5 cellular contexts compared by ENCODE assay signal in genomic region chr11:72142086-72142485, GRCh38. TPM values are rescaled to one million over a fixed set of nuclear protein-coding genes. Genes with fewer than 3 reads are reported as not detected.
"Had no signal": no experiment of that assay in that cellular context is flagged by ENCODE, and none has a peak within 500 bp of the region (broad histone marks: within the 10 kb centered on the region; RNA-seq: fewer than 3 reads in every experiment).

No MANE protein-coding gene starts in this region.

RNA-seq across cellular contexts. Expression of gene FOLR3, which starts 6.6 kb away (rescaled TPM):
- total RNA-seq: temporal lobe had no signal
- polyA plus RNA-seq: right cardiac atrium had no signal

RNA-seq across cellular contexts. Expression of gene TOMT, which starts 36.4 kb away (rescaled TPM):
- total RNA-seq: left lung, natural killer cell, right cardiac atrium, temporal lobe had no signal
- polyA plus RNA-seq: adipose tissue, right cardiac atrium had no signal

RNA-seq across cellular contexts. Expression of gene FOLR1, which starts 49.9 kb away (rescaled TPM):
- total RNA-seq: natural killer cell had no signal
